ENCODE assay signal across 2 cellular contexts in the genomic region with DNA sequence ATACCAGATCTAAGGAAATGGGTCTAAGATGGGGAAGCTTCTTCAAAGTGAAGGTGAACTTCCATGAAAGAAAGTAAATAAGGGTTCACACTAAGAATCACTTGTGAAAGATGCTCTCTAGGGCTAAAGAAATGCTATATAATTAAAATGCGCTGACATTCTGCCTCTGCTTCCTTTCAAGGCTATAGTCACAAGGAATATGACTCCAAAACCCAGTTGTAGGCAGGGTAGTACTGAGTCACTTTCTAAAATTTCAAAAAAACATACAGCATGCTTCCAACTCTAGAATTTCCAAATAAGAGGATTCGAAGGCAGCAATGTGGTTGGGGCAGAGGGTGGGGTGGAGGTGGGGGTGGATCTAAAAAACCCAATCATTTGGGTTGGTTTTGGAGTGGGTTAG.
TF ChIP-seq lines count a peak whose summit lies in the region.

No MANE protein-coding gene starts in this region.

TF ChIP-seq in GM23338, 12 proteins besides CTCF, POLR2A, EP300 and RAD21 (continued from another document):
- TF ChIP-seq, protein P1, sequence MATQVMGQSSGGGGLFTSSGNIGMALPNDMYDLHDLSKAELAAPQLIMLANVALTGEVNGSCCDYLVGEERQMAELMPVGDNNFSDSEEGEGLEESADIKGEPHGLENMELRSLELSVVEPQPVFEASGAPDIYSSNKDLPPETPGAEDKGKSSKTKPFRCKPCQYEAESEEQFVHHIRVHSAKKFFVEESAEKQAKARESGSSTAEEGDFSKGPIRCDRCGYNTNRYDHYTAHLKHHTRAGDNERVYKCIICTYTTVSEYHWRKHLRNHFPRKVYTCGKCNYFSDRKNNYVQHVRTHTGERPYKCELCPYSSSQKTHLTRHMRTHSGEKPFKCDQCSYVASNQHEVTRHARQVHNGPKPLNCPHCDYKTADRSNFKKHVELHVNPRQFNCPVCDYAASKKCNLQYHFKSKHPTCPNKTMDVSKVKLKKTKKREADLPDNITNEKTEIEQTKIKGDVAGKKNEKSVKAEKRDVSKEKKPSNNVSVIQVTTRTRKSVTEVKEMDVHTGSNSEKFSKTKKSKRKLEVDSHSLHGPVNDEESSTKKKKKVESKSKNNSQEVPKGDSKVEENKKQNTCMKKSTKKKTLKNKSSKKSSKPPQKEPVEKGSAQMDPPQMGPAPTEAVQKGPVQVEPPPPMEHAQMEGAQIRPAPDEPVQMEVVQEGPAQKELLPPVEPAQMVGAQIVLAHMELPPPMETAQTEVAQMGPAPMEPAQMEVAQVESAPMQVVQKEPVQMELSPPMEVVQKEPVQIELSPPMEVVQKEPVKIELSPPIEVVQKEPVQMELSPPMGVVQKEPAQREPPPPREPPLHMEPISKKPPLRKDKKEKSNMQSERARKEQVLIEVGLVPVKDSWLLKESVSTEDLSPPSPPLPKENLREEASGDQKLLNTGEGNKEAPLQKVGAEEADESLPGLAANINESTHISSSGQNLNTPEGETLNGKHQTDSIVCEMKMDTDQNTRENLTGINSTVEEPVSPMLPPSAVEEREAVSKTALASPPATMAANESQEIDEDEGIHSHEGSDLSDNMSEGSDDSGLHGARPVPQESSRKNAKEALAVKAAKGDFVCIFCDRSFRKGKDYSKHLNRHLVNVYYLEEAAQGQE (IDR thresholded peaks at IDR 0.05; ENCODE audit: unreplicated experiment) = no peak
- TF ChIP-seq EZH2 (IDR thresholded peaks at IDR 0.05; ENCODE audit: low read depth, unreplicated experiment) = no peak
- TF ChIP-seq STAT1 (IDR thresholded peaks at IDR 0.05; ENCODE audit: unreplicated experiment) = no peak
- TF ChIP-seq ZNF114 (CRISPR knock-in tag; IDR thresholded peaks at IDR 0.05) = no peak
- no peak for TF ChIP-seq ZNF331 (CRISPR knock-in tag; IDR thresholded peaks at IDR 0.05; ENCODE audit: low read depth)
- TF ChIP-seq, protein P2, sequence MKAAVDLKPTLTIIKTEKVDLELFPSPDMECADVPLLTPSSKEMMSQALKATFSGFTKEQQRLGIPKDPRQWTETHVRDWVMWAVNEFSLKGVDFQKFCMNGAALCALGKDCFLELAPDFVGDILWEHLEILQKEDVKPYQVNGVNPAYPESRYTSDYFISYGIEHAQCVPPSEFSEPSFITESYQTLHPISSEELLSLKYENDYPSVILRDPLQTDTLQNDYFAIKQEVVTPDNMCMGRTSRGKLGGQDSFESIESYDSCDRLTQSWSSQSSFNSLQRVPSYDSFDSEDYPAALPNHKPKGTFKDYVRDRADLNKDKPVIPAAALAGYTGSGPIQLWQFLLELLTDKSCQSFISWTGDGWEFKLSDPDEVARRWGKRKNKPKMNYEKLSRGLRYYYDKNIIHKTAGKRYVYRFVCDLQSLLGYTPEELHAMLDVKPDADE (IDR thresholded peaks at IDR 0.05) = no peak
- TF ChIP-seq ZNF462 (CRISPR knock-in tag; IDR thresholded peaks at IDR 0.05) = no peak
- TF ChIP-seq NANOG (IDR thresholded peaks at IDR 0.05; ENCODE audit: borderline replicate concordance) = no peak
- TF ChIP-seq CREB1 (CRISPR knock-in tag; IDR thresholded peaks at IDR 0.05; ENCODE audit: low read depth) = no peak

TF ChIP-seq in SK-N-SH, 30 proteins besides CTCF, POLR2A, EP300 and RAD21 (continued from another document):
- TF ChIP-seq, protein P1 (IDR thresholded peaks at IDR 0.05; ENCODE audit: low read depth, low read length) = no peak
- TF ChIP-seq RCOR1 (IDR thresholded peaks at IDR 0.05; ENCODE audit: low read length) (no peak), GATA2 (CRISPR knock-in tag; IDR thresholded peaks at IDR 0.05) (no peak), RFX5 (IDR thresholded peaks at IDR 0.05; ENCODE audit: low read length) (no peak), TAF1 (IDR thresholded peaks at IDR 0.05; ENCODE audit: borderline replicate concordance, low read depth, low read length) (no peak), JUND (IDR thresholded peaks at IDR 0.05) (no peak), TEAD4 (IDR thresholded peaks at IDR 0.05; ENCODE audit: borderline replicate concordance, insufficient read depth) (no peak), RXRA (IDR thresholded peaks at IDR 0.05; ENCODE audit: borderline replicate concordance, low read depth) (no peak), CHD2 (IDR thresholded peaks at IDR 0.05; ENCODE audit: low read length, partially characterized antibody) (no peak), SIN3A (IDR thresholded peaks at IDR 0.05; ENCODE audit: borderline replicate concordance, low read depth, low read length) (no peak), YY1 (IDR thresholded peaks at IDR 0.05; ENCODE audit: low read depth) (no peak), FOSL2 (IDR thresholded peaks at IDR 0.05; ENCODE audit: borderline replicate concordance, low read depth) (no peak), USF1 (IDR thresholded peaks at IDR 0.05; ENCODE audit: borderline replicate concordance, low read depth) (no peak)
- TF ChIP-seq, protein P3, sequence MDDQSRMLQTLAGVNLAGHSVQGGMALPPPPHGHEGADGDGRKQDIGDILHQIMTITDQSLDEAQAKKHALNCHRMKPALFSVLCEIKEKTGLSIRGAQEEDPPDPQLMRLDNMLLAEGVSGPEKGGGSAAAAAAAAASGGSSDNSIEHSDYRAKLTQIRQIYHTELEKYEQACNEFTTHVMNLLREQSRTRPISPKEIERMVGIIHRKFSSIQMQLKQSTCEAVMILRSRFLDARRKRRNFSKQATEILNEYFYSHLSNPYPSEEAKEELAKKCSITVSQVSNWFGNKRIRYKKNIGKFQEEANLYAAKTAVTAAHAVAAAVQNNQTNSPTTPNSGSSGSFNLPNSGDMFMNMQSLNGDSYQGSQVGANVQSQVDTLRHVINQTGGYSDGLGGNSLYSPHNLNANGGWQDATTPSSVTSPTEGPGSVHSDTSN (IDR thresholded peaks at IDR 0.05) = no peak
TF ChIP-seq in SK-N-SH: peak in this region for 0.
